In genomic region chr4:132839070-132839469, GRCh38 we compare ENCODE assay signal across 17 cellular contexts.
A peak's percentile ranks its signal among the peaks of the same experiment; 100 is the strongest.
DNase-seq lines count a peak whose midpoint lies in the region; TF ChIP-seq lines count a peak whose summit lies in the region.
"Had no signal": no experiment of that assay in that cellular context is flagged by ENCODE, and none has a peak within 500 bp of the region (broad histone marks: within the 10 kb centered on the region; RNA-seq: fewer than 3 reads in every experiment).

No MANE protein-coding gene starts in this region.

- H3K4me3 ChIP-seq in HEK293 (ENCODE audit: low read depth, low read length): no peak overlapping the region
- H3K4me3 ChIP-seq in OCI-LY7 (ENCODE audit: low read depth, low read length, poor library complexity, severe bottlenecking): no peak overlapping the region
- no peak overlapping the region for H3K4me3 ChIP-seq in tibial artery
- H3K4me3 ChIP-seq: GM12878, GM23248 had no signal

- H3K27ac ChIP-seq in HEK293 (ENCODE audit: extremely low read depth, low read depth, low read length) (no peak overlapping the region), OCI-LY7 (ENCODE audit: low read depth, low read length, poor library complexity, severe bottlenecking) (no peak overlapping the region), tibial artery (no peak overlapping the region)
- H3K27ac ChIP-seq: GM23248 had no signal

- H3K4me2 ChIP-seq in OCI-LY7 (ENCODE audit: low read length): no peak overlapping the region

- POLR2A ChIA-PET in HEK293 (lab: Yijun Ruan, JAX): no interaction called here
- POLR2A ChIA-PET in OCI-LY7 (lab: Charles Lee): no interaction called here

- CTCF ChIA-PET in HEK293 (lab: Yijun Ruan, JAX): no interaction called here
- CTCF ChIA-PET in OCI-LY7 (lab: Charles Lee; ENCODE audit: unreplicated experiment): no interaction called here

- H3K27me3 ChIP-seq in tibial artery: no peaks in the 10 kb centered on the region

- intact Hi-C loops in OCI-LY7 (cut with micrococcal nuclease; ENCODE audit: unreplicated experiment): no loop called here
- intact Hi-C loops in tibial artery (cut with DNase I; ENCODE audit: low total_unique reads): no loop called here

- H2AFZ ChIP-seq in OCI-LY7 (ENCODE audit: low read length): no peak overlapping the region
- H2AFZ ChIP-seq: GM23248 had no signal

- no TSS peak for BruUV-seq in OCI-LY7 (replicated peaks; lab: Mats Ljungman, UMichigan)

- peak; percentile 31 for DNase-seq in KBM-7
- peak; percentile 2 for DNase-seq in OCI-LY7 (ENCODE audit: low spot score)
- DNase-seq in NCI-H226: no peak
- no peak for DNase-seq in tibial artery
- DNase-seq in central memory CD4-positive, alpha-beta T cell: no peak
- DNase-seq: C1 segment of cervical spinal cord; Calu3; CD4-positive, alpha-beta memory T cell; COR-L47; DMS79; EL; GDM1; GM23248; H7; HCEC 1CT had no signal

- TF ChIP-seq CTCF in HEK293 (tag by site-specific recombination; IDR thresholded peaks at IDR 0.05) (no peak), OCI-LY7 (conservative IDR thresholded peaks at IDR 0.05; ENCODE audit: low read length) (no peak), tibial artery (IDR thresholded peaks at IDR 0.05) (no peak)

- H3K9me3 ChIP-seq in HEK293 (ENCODE audit: control insufficient read depth, insufficient read depth, low read depth, low read length) (no peaks in the 10 kb centered on the region), OCI-LY7 (ENCODE audit: low read length) (0 out of 2 replicates have a peak, but pooled peaks cover 9% of the 10 kb centered on the region), tibial artery (peaks cover 0 to 11% (median 0%) of the 10 kb centered on the region in 3 donors)

- in situ Hi-C loops in KBM-7 (cut with MboI; ENCODE audit: low pct_unique_long_range_greater_than_20kb, low sequenced_read_pairs): no loop called here

- H3K79me2 ChIP-seq in OCI-LY7 (ENCODE audit: insufficient read depth, low read depth, low read length): no peaks in the 10 kb centered on the region

- H4K20me1 ChIP-seq in OCI-LY7 (ENCODE audit: insufficient read depth, low read length): no peaks in the 10 kb centered on the region

- H3K9me2 ChIP-seq in OCI-LY7 (ENCODE audit: insufficient read depth, low read length): no peaks in the 10 kb centered on the region

- H3K36me3 ChIP-seq in HEK293 (ENCODE audit: control insufficient read depth in 2 of 2, insufficient read depth in 1 of 2, low read length in 2 of 2): no peaks in the 10 kb centered on the region
- H3K36me3 ChIP-seq in OCI-LY7 (ENCODE audit: insufficient read depth, low read length): no peaks in the 10 kb centered on the region
- H3K36me3 ChIP-seq in tibial artery: no peaks in the 10 kb centered on the region

- H3K4me1 ChIP-seq in HEK293 (ENCODE audit: control insufficient read depth, insufficient read depth, low read length) (no peaks in the 10 kb centered on the region), OCI-LY7 (ENCODE audit: insufficient read depth, low read length, poor library complexity, severe bottlenecking) (no peaks in the 10 kb centered on the region), tibial artery (no peaks in the 10 kb centered on the region)

TF ChIP-seq in HEK293, 187 proteins besides CTCF, POLR2A, EP300 and RAD21:
- TF ChIP-seq SETDB1 (IDR thresholded peaks at IDR 0.05; ENCODE audit: insufficient read length, low read length): peak; percentile 30
- TF ChIP-seq SCRT1 (tag by site-specific recombination; IDR thresholded peaks at IDR 0.05; ENCODE audit: borderline replicate concordance): no peak

Comparison
In these comparisons a context has a peak if more than half of its experiments do, and no peak if none do; other contexts are left out.
1. DNase-seq: peak in KBM-7 (single experiment) and OCI-LY7 (single experiment); none in NCI-H226 (single experiment), tibial artery (0 of 2) and central memory CD4-positive, alpha-beta T cell (single experiment).